Comparison of ENCODE assay signal across 11 cellular contexts in the genomic region with DNA sequence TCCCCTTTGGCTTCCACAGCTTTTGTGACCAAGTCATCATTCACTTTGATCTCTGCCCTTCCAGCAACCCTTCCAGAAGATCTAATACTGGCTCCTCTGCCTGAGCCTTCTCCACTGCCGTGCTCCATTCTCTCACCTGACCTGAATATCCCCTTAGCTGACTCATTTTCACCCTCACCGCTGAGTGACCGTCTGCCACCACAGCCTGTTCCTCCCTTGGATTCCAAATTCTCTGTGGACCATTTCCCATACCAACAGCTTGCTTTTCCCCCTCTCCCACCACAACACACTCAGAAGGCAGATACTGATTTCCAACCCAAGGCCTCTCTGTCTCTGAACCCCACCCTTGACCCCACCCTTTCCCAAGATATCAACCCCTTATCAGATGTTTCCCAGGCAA. TPM values are rescaled to one million over a fixed set of nuclear protein-coding genes. Genes with fewer than 3 reads are reported as not detected.
"Had no signal": no experiment of that assay in that cellular context is flagged by ENCODE, and none has a peak within 500 bp of the region (broad histone marks: within the 10 kb centered on the region; RNA-seq: fewer than 3 reads in every experiment).

No MANE protein-coding gene starts in this region.

- H3K27ac ChIP-seq: GM23248 had no signal

- H3K36me3 ChIP-seq: HAP-1 had no signal

- H3K4me1 ChIP-seq: HAP-1 had no signal

- H3K9me3 ChIP-seq: HAP-1 had no signal

- H3K4me3 ChIP-seq: GM23248, GM23338, HAP-1 had no signal

- DNase-seq: GM23248, GOT3, H7, H9, HCEC 1CT, HFFc6 had no signal

- ATAC-seq: GM23338, HCT116 had no signal

RNA-seq across cellular contexts. Expression of gene SPATA31D1, which starts 20.5 kb away (rescaled TPM):
- total RNA-seq: GM23248, GM23338, H1, H4, H7, H9, HFFc6 had no signal

RNA-seq across cellular contexts. Expression of gene SPATA31D3, which starts 24.7 kb away (rescaled TPM):
- total RNA-seq: GM23248, GM23338, H1, H4, H7, H9, HFFc6 had no signal

RNA-seq across cellular contexts. Expression of gene SPATA31D4, which starts 39.8 kb away (rescaled TPM):
- total RNA-seq: GM23248, GM23338, H1, H4, H7, H9, HFFc6 had no signal
